28 cellular contexts compared by ENCODE assay signal in genomic region chr9:116099821-116100220, GRCh38. TPM values are rescaled to one million over a fixed set of nuclear protein-coding genes. Genes with fewer than 3 reads are reported as not detected.
DNase-seq lines count a peak whose midpoint lies in the region; ATAC-seq and TF ChIP-seq lines count a peak whose summit lies in the region.
"Had no signal": no experiment of that assay in that cellular context is flagged by ENCODE, and none has a peak within 500 bp of the region (broad histone marks: within the 10 kb centered on the region; RNA-seq: fewer than 3 reads in every experiment).

No MANE protein-coding gene starts in this region.

- H4K20me1 ChIP-seq in IMR-90 (ENCODE audit: insufficient read depth, low read length) (no peaks in the 10 kb centered on the region), H9 (ENCODE audit: control insufficient read depth, insufficient read depth, insufficient read length) (no peaks in the 10 kb centered on the region)

- POLR2A ChIA-PET in IMR-90 (lab: Charles Lee; ENCODE audit: unreplicated experiment), result no interaction called here

- H3K4me1 ChIP-seq in IMR-90 (ENCODE audit: control insufficient read depth, insufficient read depth, low read length), result peaks cover 10% of the 10 kb centered on the region
- H3K4me1 ChIP-seq in foreskin keratinocyte, result peaks cover 42% of the 10 kb centered on the region
- no peaks in the 10 kb centered on the region; the same call in 1 of the 2 replicates for H3K4me1 ChIP-seq in H9 (ENCODE audit: insufficient read depth, low read length)
- H3K4me1 ChIP-seq: ascending aorta, lower lobe of right lung, psoas muscle, sigmoid colon, upper lobe of right lung had no signal

- peaks cover 10% of the 10 kb centered on the region for H3K9me1 ChIP-seq in IMR-90 (ENCODE audit: insufficient read depth, low read length)

- dilution Hi-C loops in IMR-90 (cut with HindIII; ENCODE audit: low sequenced_read_pairs, unreplicated experiment), result no loop called here

- H3K79me2 ChIP-seq in H9 (ENCODE audit: insufficient read depth, low read length), result no peaks in the 10 kb centered on the region

- no peaks in the 10 kb centered on the region for H3K9me3 Mint-ChIP-seq in H9
- H3K9me3 Mint-ChIP-seq: activated CD4-positive, alpha-beta memory T cell treated with anti-CD3 and anti-CD28 coated beads for 36 hours; neural progenitor cell had no signal

- no peak overlapping the region for H2BK12ac ChIP-seq in H9 (ENCODE audit: insufficient read length, low read depth, low read length)

- H3K9ac ChIP-seq in IMR-90 (ENCODE audit: low read depth, low read length) (no peak overlapping the region), H9 (ENCODE audit: extremely low read depth, insufficient read length, low read length) (no peak overlapping the region)
- H3K9ac ChIP-seq: neural progenitor cell had no signal

- H3K9me3 ChIP-seq in IMR-90 (ENCODE audit: control insufficient read depth, insufficient read depth, low read length) (no peaks in the 10 kb centered on the region), H9 (ENCODE audit: control insufficient read depth, low read depth, low read length) (no peaks in the 10 kb centered on the region)
- H3K9me3 ChIP-seq: ascending aorta, lower lobe of right lung, psoas muscle, sigmoid colon, upper lobe of right lung had no signal

- no peak for TF ChIP-seq CTCF in IMR-90 (conservative IDR thresholded peaks at IDR 0.05; ENCODE audit: low read depth, low read length)
- no peak for TF ChIP-seq CTCF in brain microvascular endothelial cell (IDR thresholded peaks at IDR 0.05; ENCODE audit: low read depth, low read length, missing control alignments)
- TF ChIP-seq CTCF in foreskin keratinocyte (conservative IDR thresholded peaks at IDR 0.05), result no peak
- no peak for TF ChIP-seq CTCF in H9 (conservative IDR thresholded peaks at IDR 0.05)

- no peak for TF ChIP-seq POLR2A in IMR-90 (IDR thresholded peaks at IDR 0.05; ENCODE audit: low read depth, low read length)

- intact Hi-C loops in IMR-90 (cut with micrococcal nuclease) (loop anchor here (2.0 to 5.0 kb wide), 2 partner anchors 52 to 155 kb away; partner anchors contain the start of gene PAPPA), posterior vena cava (cut with DNase I) (loop anchor here in 1 of 2 donors (5.0 kb wide), 1 partner anchor 387 kb away; no protein-coding TSS in a partner anchor)

- no peak overlapping the region for H2AK9ac ChIP-seq in IMR-90 (replicated peaks; ENCODE audit: low read depth, low read length, poor library complexity)

- H3K56ac ChIP-seq in IMR-90 (ENCODE audit: extremely low read depth, insufficient read depth, low read length) (no peak overlapping the region), H9 (ENCODE audit: insufficient read length, low read depth, low read length) (no peak overlapping the region)

- H3K27me3 Mint-ChIP-seq in H9 (ENCODE audit: low read depth), result no peaks in the 10 kb centered on the region; the same call in 1 of the 2 replicates
- H3K27me3 Mint-ChIP-seq: activated CD4-positive, alpha-beta memory T cell treated with anti-CD3 and anti-CD28 coated beads for 36 hours; CD4-positive, alpha-beta T cell; stimulated activated naive B cell treated with anti-CD40 and anti-IgM and Interleukin-4, amounts not matched to agents 10 μg/mL and 1 μg/mL and 100 μg/mL, for 72 hours; T-helper 17 cell had no signal

- H3K27ac ChIP-seq in IMR-90 (ENCODE audit: insufficient read depth, low read length), result no peak overlapping the region
- H3K27ac ChIP-seq in brain microvascular endothelial cell, result peak overlapping the region; percentile 90
- peak overlapping the region; percentile 53 for H3K27ac ChIP-seq in foreskin keratinocyte
- H3K27ac ChIP-seq in H9 (ENCODE audit: insufficient read length, low read depth, low read length), result no peak overlapping the region
- H3K27ac ChIP-seq: ascending aorta, lower lobe of right lung, neural progenitor cell, psoas muscle, sigmoid colon, upper lobe of right lung had no signal

- H3K27me3 ChIP-seq in IMR-90 (ENCODE audit: control insufficient read depth, insufficient read depth, low read length) (no peaks in the 10 kb centered on the region), brain microvascular endothelial cell (replicated peaks) (no peaks in the 10 kb centered on the region), foreskin keratinocyte (no peaks in the 10 kb centered on the region), H9 (ENCODE audit: insufficient read depth, low read length) (no peaks in the 10 kb centered on the region)
- H3K27me3 ChIP-seq: ascending aorta, neural progenitor cell, sigmoid colon, upper lobe of right lung had no signal

- in situ Hi-C loops in IMR-90 (cut with MboI; ENCODE audit: low sequenced_read_pairs), result no loop called here
- in situ Hi-C loops in brain microvascular endothelial cell (cut with HindIII; ENCODE audit: low pct_ligation_motif_present, low sequenced_read_pairs), result no loop called here

- no peak for ATAC-seq in IMR-90 (ENCODE audit: low read depth)
- ATAC-seq in foreskin keratinocyte, result no peak
- ATAC-seq in HG03565 (IDR thresholded peaks at IDR 0.05; ENCODE audit: unreplicated experiment), result no peak
- ATAC-seq: lower lobe of right lung; psoas muscle; SK-N-SH treated with all-trans-retinoic acid at 6 μM for 48 hours; stimulated activated naive B cell treated with anti-CD40 and anti-IgM and Interleukin-4, amounts not matched to agents 10 μg/mL and 1 μg/mL and 100 μg/mL, for 72 hours; T-helper 17 cell; upper lobe of right lung had no signal

- H4K91ac ChIP-seq in IMR-90 (ENCODE audit: insufficient read depth, low read depth, low read length) (peak overlapping the region; percentile 63), H9 (ENCODE audit: insufficient read length, low read depth, low read length) (no peak overlapping the region)

- H3K14ac ChIP-seq in IMR-90 (replicated peaks; ENCODE audit: low read depth, low read length), result peak overlapping the region; percentile 82
- H3K14ac ChIP-seq in H9 (ENCODE audit: insufficient read depth, low read length), result no peak overlapping the region

- peak overlapping the region; percentile 65 for H2AK5ac ChIP-seq in IMR-90 (ENCODE audit: low read depth, low read length)
- no peak overlapping the region for H2AK5ac ChIP-seq in H9 (ENCODE audit: insufficient read length, low read length)

- no peaks in the 10 kb centered on the region for H3K36me3 ChIP-seq in IMR-90 (ENCODE audit: control insufficient read depth, insufficient read depth, low read length)
- H3K36me3 ChIP-seq in brain microvascular endothelial cell (replicated peaks), result no peaks in the 10 kb centered on the region
- H3K36me3 ChIP-seq: ascending aorta, lower lobe of right lung, neural progenitor cell, sigmoid colon, upper lobe of right lung had no signal

- H2AFZ ChIP-seq in IMR-90 (replicated peaks; ENCODE audit: low read length, poor library complexity) (no peak overlapping the region), H9 (ENCODE audit: low read length) (no peak overlapping the region)
- H2AFZ ChIP-seq: neural progenitor cell had no signal

- no peak overlapping the region for H3T11ph ChIP-seq in H9 (ENCODE audit: low read length)

- WGBS in IMR-90 (ENCODE audit: extremely low coverage in 2 of 2, insufficient read length in 1 of 2), 2 experiments, result no CpG with 5 or more reads among the region's 1 CpG
- no CpG with 5 or more reads among the region's 1 CpG for WGBS in H9 (ENCODE audit: extremely low coverage, insufficient read length, low lambda C conversion rate)

- H3K27ac Mint-ChIP-seq in H9, result no peak overlapping the region
- H3K27ac Mint-ChIP-seq: activated CD4-positive, alpha-beta memory T cell treated with anti-CD3 and anti-CD28 coated beads for 36 hours; activated naive CD8-positive, alpha-beta T cell; CD4-positive, alpha-beta T cell; neural progenitor cell; stimulated activated naive B cell treated with anti-CD40 and anti-IgM and Interleukin-4, amounts not matched to agents 10 μg/mL and 1 μg/mL and 100 μg/mL, for 72 hours; T-helper 17 cell had no signal

- H3K4ac ChIP-seq in IMR-90 (ENCODE audit: low read depth, low read length) (peak overlapping the region; percentile 71), H9 (ENCODE audit: low read depth, low read length) (no peak overlapping the region)

- H2BK20ac ChIP-seq in IMR-90 (ENCODE audit: low read depth, low read length) (peak overlapping the region; percentile 93), H9 (ENCODE audit: low read depth, low read length, poor library complexity, severe bottlenecking) (no peak overlapping the region)

- no peak for TF ChIP-seq RAD21 in IMR-90 (IDR thresholded peaks at IDR 0.05; ENCODE audit: low read length)

- no peaks in the 10 kb centered on the region for H3K36me3 Mint-ChIP-seq in H9 (ENCODE audit: insufficient read depth in 1 of 3, low read depth in 3 of 3)
- H3K36me3 Mint-ChIP-seq: activated CD4-positive, alpha-beta memory T cell treated with anti-CD3 and anti-CD28 coated beads for 36 hours; activated naive CD8-positive, alpha-beta T cell; neural progenitor cell; stimulated activated naive B cell treated with anti-CD40 and anti-IgM and Interleukin-4, amounts not matched to agents 10 μg/mL and 1 μg/mL and 100 μg/mL, for 72 hours had no signal

- no peak overlapping the region for H3K4me3 Mint-ChIP-seq in H9
- H3K4me3 Mint-ChIP-seq: activated CD4-positive, alpha-beta memory T cell treated with anti-CD3 and anti-CD28 coated beads for 36 hours; activated naive CD8-positive, alpha-beta T cell; CD4-positive, alpha-beta T cell; neural progenitor cell; stimulated activated naive B cell treated with anti-CD40 and anti-IgM and Interleukin-4, amounts not matched to agents 10 μg/mL and 1 μg/mL and 100 μg/mL, for 72 hours; T-helper 17 cell had no signal

- H2BK15ac ChIP-seq in IMR-90 (ENCODE audit: low read depth, low read length) (peak overlapping the region; percentile 64), H9 (ENCODE audit: low read depth, low read length) (no peak overlapping the region)

- H4K8ac ChIP-seq in IMR-90 (ENCODE audit: low read depth in 2 of 2, low read length in 2 of 2), result peak overlapping the region; percentile 48 to 68; a peak in 3 of 4 replicates
- no peak overlapping the region for H4K8ac ChIP-seq in H9 (replicated peaks; ENCODE audit: insufficient read length, low read depth, low read length)

- CTCF ChIA-PET in IMR-90 (lab: Yijun Ruan, JAX), result interaction anchor here (1.1 kb wide), 1 partner anchor 12 kb away, joined by 3 read pairs; no protein-coding TSS in a partner anchor

- H2BK120ac ChIP-seq in IMR-90 (ENCODE audit: low read depth, low read length) (peak overlapping the region; percentile 69), H9 (ENCODE audit: low read depth, low read length, poor library complexity, severe bottlenecking) (no peak overlapping the region)

- H3K79me1 ChIP-seq in IMR-90 (ENCODE audit: low read depth in 1 of 2, low read length in 2 of 2), result no peaks in the 10 kb centered on the region
- no peaks in the 10 kb centered on the region for H3K79me1 ChIP-seq in H9 (ENCODE audit: insufficient read depth, low read depth, low read length, poor library complexity, severe bottlenecking)

- H3K23ac ChIP-seq in IMR-90 (ENCODE audit: low read depth, low read length), result peak overlapping the region; percentile 83
- H3K23ac ChIP-seq in H9 (ENCODE audit: insufficient read length, low read depth, low read length), result no peak overlapping the region

- H3K4me3 ChIP-seq in IMR-90 (ENCODE audit: insufficient read depth, low read depth, low read length), result no peak overlapping the region
- no peak overlapping the region for H3K4me3 ChIP-seq in brain microvascular endothelial cell (ENCODE audit: low read depth, low read length)
- H3K4me3 ChIP-seq: ascending aorta, lower lobe of right lung, neural progenitor cell, psoas muscle, sigmoid colon, upper lobe of right lung had no signal

- H4K5ac ChIP-seq in IMR-90 (ENCODE audit: low read depth, low read length) (peak overlapping the region; percentile 62), H9 (ENCODE audit: insufficient read length, low read depth, low read length) (no peak overlapping the region)

- H2BK5ac ChIP-seq in IMR-90 (ENCODE audit: low read depth, low read length, poor library complexity, severe bottlenecking) (peak overlapping the region; percentile 90), H9 (ENCODE audit: insufficient read length, low read length) (no peak overlapping the region)

- BruUV-seq in IMR-90 (replicated peaks; lab: Mats Ljungman, UMichigan), result no TSS peak

- peak overlapping the region; percentile 92 for H3K18ac ChIP-seq in IMR-90 (ENCODE audit: low read depth, low read length)
- no peak overlapping the region for H3K18ac ChIP-seq in H9 (ENCODE audit: insufficient read length, low read depth, low read length)

- peaks cover 8 to 9% of the 10 kb centered on the region in 2 experiments for H3K4me1 Mint-ChIP-seq in H9
- H3K4me1 Mint-ChIP-seq: stimulated activated naive B cell treated with anti-CD40 and anti-IgM and Interleukin-4, amounts not matched to agents 10 μg/mL and 1 μg/mL and 100 μg/mL, for 72 hours; T-helper 17 cell had no signal

- no peaks in the 10 kb centered on the region for H3K23me2 ChIP-seq in H9 (ENCODE audit: insufficient read length, low read depth, low read length, poor library complexity, severe bottlenecking)

- DNase-seq in IMR-90 (peak; percentile 60), brain microvascular endothelial cell (peak; percentile 93), foreskin keratinocyte (peak; percentile 62 to 83), posterior vena cava (ENCODE audit: low spot score) (no peak), NCI-H524 (lab: John Stamatoyannopoulos, UW) (no peak), H9 (no peak)
- DNase-seq: activated CD4-positive, alpha-beta memory T cell treated with anti-CD3 and anti-CD28 coated beads for 36 hours; activated CD4-positive, CD25-positive, alpha-beta regulatory T cell treated with anti-CD3 and anti-CD28 coated beads, Interleukin-2, amount 50 U/mL, for 72 hours; activated CD8-positive, alpha-beta memory T cell treated with anti-CD3 and anti-CD28 coated beads, Interleukin-2, amount 50 U/mL, for 48 hours; CD4-positive, alpha-beta T cell; head of caudate nucleus; kidney glomerular epithelial cell; lower lobe of right lung; NCI-H1105 treated with DMSO at 0.1 percent for 48 hours; NCI-H1930; NCI-H2227 treated with DMSO at 0.1 percent for 48 hours; NCI-H748 treated with DMSO at 0.1 percent for 48 hours; psoas muscle; sigmoid colon; stimulated activated CD4-positive, alpha-beta T cell treated with anti-CD3 and anti-CD28 coated beads, Interleukin-15, amount 100 ng/mL, for 24 hours; stimulated activated naive B cell treated with anti-CD40 and anti-IgM and Interleukin-4, amounts not matched to agents 10 μg/mL and 1 μg/mL and 100 μg/mL, for 72 hours; T-helper 17 cell; upper lobe of right lung had no signal

- no peak overlapping the region for H3K4me2 ChIP-seq in IMR-90 (ENCODE audit: low read depth, low read length)
- H3K4me2 ChIP-seq in H9 (ENCODE audit: insufficient read depth, insufficient read length, low read length), result no peak overlapping the region
- H3K4me2 ChIP-seq: neural progenitor cell had no signal

RNA-seq across cellular contexts. Expression of gene PAPPA, which starts 53.8 kb away (rescaled TPM):
- total RNA-seq in IMR-90 (2012; rRNA removed), result 11.7 and 12.4 TPM in 2 replicates
- 8.3 and 8.6 TPM in 2 replicates for polyA plus RNA-seq in IMR-90 (2012; rRNA removed)
- 3.3 and 7.5 TPM in 2 replicates for polyA plus RNA-seq in IMR-90 (2012; cell fraction: cytosol; rRNA removed)
- 7.6 and 18.5 TPM in 2 replicates for polyA plus RNA-seq in IMR-90 (2012; cell fraction: nucleus; rRNA removed; ENCODE audit: low replicate concordance)
- 0.25 and 0.44 TPM in 2 replicates for total RNA-seq in foreskin keratinocyte
- 0.03 and 0.04 TPM in 2 replicates for polyA plus RNA-seq in foreskin keratinocyte
- total RNA-seq in posterior vena cava, result 10 to 100 TPM in 1 of 2 donors, 1 to 10 TPM in 1; 9.9 to 15.3 TPM
- total RNA-seq in H9 (2021), result 0.17 and 0.29 TPM in 2 replicates
- total RNA-seq: activated CD4-positive, alpha-beta memory T cell treated with anti-CD3 and anti-CD28 coated beads for 36 hours had no signal

Comparison
In these comparisons a context has a peak if more than half of its experiments do, and no peak if none do; other contexts are left out.
1. DNase-seq: peak in IMR-90 (single experiment), brain microvascular endothelial cell (single experiment) and foreskin keratinocyte (2 of 2); none in posterior vena cava (single experiment), NCI-H524 (0 of 2) and H9 (single experiment).
2. H3K27ac ChIP-seq: peak in brain microvascular endothelial cell (single experiment) and foreskin keratinocyte (single experiment); none in IMR-90 (single experiment) and H9 (single experiment).